Comparison of ENCODE assay signal across 26 cellular contexts in genomic region chr5:3024541-3024940, GRCh38.
"Had no signal": no experiment of that assay in that cellular context is flagged by ENCODE, and none has a peak within 500 bp of the region (broad histone marks: within the 10 kb centered on the region; RNA-seq: fewer than 3 reads in every experiment).

No MANE protein-coding gene starts in this region.

- H3K36me3 ChIP-seq: ascending aorta, breast epithelium, cardiac muscle cell, colonic mucosa had no signal

- H3K4me1 Mint-ChIP-seq: activated CD4-positive, alpha-beta T cell treated with anti-CD3 and anti-CD28 coated beads for 36 hours; activated CD4-positive, alpha-beta T cell treated with anti-CD3 and anti-CD28 coated beads, Interleukin-2, amount 10 ng/mL, durations not matched to agents 24 days and 14 days; activated CD8-positive, alpha-beta memory T cell treated with anti-CD3 and anti-CD28 coated beads, Interleukin-2, amount 10 ng/mL, durations not matched to agents 7 days and 5 days; activated naive CD4-positive, alpha-beta T cell treated with anti-CD3 and anti-CD28 coated beads, Interleukin-2, amount 50 U/mL, for 24 hours; activated naive CD8-positive, alpha-beta T cell treated with anti-CD3 and anti-CD28 coated beads, Interleukin-2, amount 10 ng/mL, durations not matched to agents 7 days and 5 days; brain; endodermal cell had no signal

- H3K36me3 Mint-ChIP-seq: activated CD4-positive, alpha-beta memory T cell treated with anti-CD3 and anti-CD28 coated beads for 36 hours; activated naive CD4-positive, alpha-beta T cell treated with anti-CD3 and anti-CD28 coated beads, Interleukin-2, amount 50 U/mL, for 24 hours; activated naive CD8-positive, alpha-beta T cell treated with anti-CD3 and anti-CD28 coated beads, Interleukin-2, amount 10 ng/mL, durations not matched to agents 7 days and 5 days; brain had no signal

- H3K9me3 ChIP-seq: ascending aorta, breast epithelium, colonic mucosa had no signal

- H3K4me3 Mint-ChIP-seq: activated CD4-positive, alpha-beta memory T cell treated with anti-CD3 and anti-CD28 coated beads for 36 hours; activated CD4-positive, alpha-beta T cell treated with anti-CD3 and anti-CD28 coated beads for 36 hours; activated CD4-positive, alpha-beta T cell treated with anti-CD3 and anti-CD28 coated beads, Interleukin-2, amount 10 ng/mL, durations not matched to agents 24 days and 14 days; activated CD8-positive, alpha-beta memory T cell treated with anti-CD3 and anti-CD28 coated beads, Interleukin-2, amount 10 ng/mL, durations not matched to agents 7 days and 5 days; activated CD8-positive, alpha-beta T cell treated with anti-CD3 and anti-CD28 coated beads, Interleukin-2, amount 10 ng/mL, durations not matched to agents 7 days and 5 days; activated naive CD4-positive, alpha-beta T cell treated with anti-CD3 and anti-CD28 coated beads for 36 hours; activated naive CD4-positive, alpha-beta T cell treated with anti-CD3 and anti-CD28 coated beads, Interleukin-2, amount 50 U/mL, for 24 hours; activated naive CD8-positive, alpha-beta T cell treated with anti-CD3 and anti-CD28 coated beads, Interleukin-2, amount 10 ng/mL, durations not matched to agents 7 days and 5 days; activated T-cell treated with anti-CD3 and anti-CD28 coated beads, Interleukin-2, amount 50 U/mL, for 24 hours; activated T-cell treated with anti-CD3 and anti-CD28 coated beads, Interleukin-2, amount 50 U/mL, for 72 hours; brain; endodermal cell had no signal

- H3K27me3 ChIP-seq: ascending aorta, breast epithelium, cardiac muscle cell, colonic mucosa had no signal

- H3K27ac Mint-ChIP-seq: activated CD4-positive, alpha-beta memory T cell treated with anti-CD3 and anti-CD28 coated beads for 36 hours; activated CD4-positive, alpha-beta T cell treated with anti-CD3 and anti-CD28 coated beads for 36 hours; activated CD4-positive, alpha-beta T cell treated with anti-CD3 and anti-CD28 coated beads, Interleukin-2, amount 10 ng/mL, durations not matched to agents 24 days and 14 days; activated CD8-positive, alpha-beta memory T cell treated with anti-CD3 and anti-CD28 coated beads, Interleukin-2, amount 10 ng/mL, durations not matched to agents 7 days and 5 days; activated CD8-positive, alpha-beta T cell treated with anti-CD3 and anti-CD28 coated beads, Interleukin-2, amount 10 ng/mL, durations not matched to agents 7 days and 5 days; activated naive CD4-positive, alpha-beta T cell treated with anti-CD3 and anti-CD28 coated beads for 36 hours; activated naive CD4-positive, alpha-beta T cell treated with anti-CD3 and anti-CD28 coated beads, Interleukin-2, amount 50 U/mL, for 24 hours; activated naive CD8-positive, alpha-beta T cell treated with anti-CD3 and anti-CD28 coated beads, Interleukin-2, amount 10 ng/mL, durations not matched to agents 7 days and 5 days; activated T-cell treated with anti-CD3 and anti-CD28 coated beads, Interleukin-2, amount 50 U/mL, for 24 hours; activated T-cell treated with anti-CD3 and anti-CD28 coated beads, Interleukin-2, amount 50 U/mL, for 72 hours; endodermal cell had no signal

- H3K4me3 ChIP-seq: ascending aorta, breast epithelium, cardiac muscle cell, colonic mucosa had no signal

- H3K27ac ChIP-seq: ascending aorta, breast epithelium, cardiac muscle cell, colonic mucosa had no signal

- ATAC-seq: activated CD4-positive, alpha-beta T cell treated with anti-CD3 and anti-CD28 coated beads for 36 hours; activated CD8-positive, alpha-beta memory T cell treated with anti-CD3 and anti-CD28 coated beads, Interleukin-2, amount 10 ng/mL, durations not matched to agents 7 days and 5 days; activated CD8-positive, alpha-beta T cell treated with anti-CD3 and anti-CD28 coated beads, Interleukin-2, amount 10 ng/mL, durations not matched to agents 7 days and 5 days; activated T-cell treated with anti-CD3 and anti-CD28 coated beads, Interleukin-2, amount 50 U/mL, for 72 hours; esophagus mucosa had no signal

- DNase-seq: activated CD4-positive, alpha-beta memory T cell treated with anti-CD3 and anti-CD28 coated beads for 36 hours; activated CD4-positive, alpha-beta T cell treated with anti-CD3 and anti-CD28 coated beads for 36 hours; activated CD4-positive, alpha-beta T cell treated with anti-CD3 and anti-CD28 coated beads, Interleukin-2, amount 10 ng/mL, durations not matched to agents 24 days and 14 days; activated CD4-positive, CD25-positive, alpha-beta regulatory T cell; activated CD4-positive, CD25-positive, alpha-beta regulatory T cell treated with anti-CD3 and anti-CD28 coated beads, Interleukin-2, amount 50 U/mL, for 72 hours; activated CD8-positive, alpha-beta memory T cell treated with anti-CD3 and anti-CD28 coated beads, Interleukin-2, amount 10 ng/mL, durations not matched to agents 7 days and 5 days; activated CD8-positive, alpha-beta memory T cell treated with anti-CD3 and anti-CD28 coated beads, Interleukin-2, amount 50 U/mL, for 48 hours; activated CD8-positive, alpha-beta T cell treated with anti-CD3 and anti-CD28 coated beads, Interleukin-2, amount 10 ng/mL, durations not matched to agents 7 days and 5 days; activated naive CD4-positive, alpha-beta T cell treated with anti-CD3 and anti-CD28 coated beads for 36 hours; activated naive CD8-positive, alpha-beta T cell treated with anti-CD3 and anti-CD28 coated beads, Interleukin-2, amount 10 ng/mL, durations not matched to agents 7 days and 5 days; activated T-cell treated with anti-CD3 and anti-CD28 coated beads for 4 hours; activated T-cell treated with anti-CD3 and anti-CD28 coated beads, Interleukin-2, amount 50 U/mL, for 24 hours; activated T-cell treated with anti-CD3 and anti-CD28 coated beads, Interleukin-2, amount 50 U/mL, for 72 hours; central memory CD4-positive, alpha-beta T cell; cerebellar nuclear complex; colonic mucosa; effector memory CD4-positive, alpha-beta T cell; endodermal cell; foreskin fibroblast; T-helper 2 cell had no signal

- H3K9me3 Mint-ChIP-seq: activated naive CD4-positive, alpha-beta T cell treated with anti-CD3 and anti-CD28 coated beads, Interleukin-2, amount 50 U/mL, for 24 hours; brain; endodermal cell had no signal

- H3K4me1 ChIP-seq: ascending aorta, breast epithelium, colonic mucosa had no signal

- H3K27me3 Mint-ChIP-seq: activated CD4-positive, alpha-beta memory T cell treated with anti-CD3 and anti-CD28 coated beads for 36 hours; activated CD4-positive, alpha-beta T cell treated with anti-CD3 and anti-CD28 coated beads for 36 hours; activated CD4-positive, alpha-beta T cell treated with anti-CD3 and anti-CD28 coated beads, Interleukin-2, amount 10 ng/mL, durations not matched to agents 24 days and 14 days; activated CD8-positive, alpha-beta memory T cell treated with anti-CD3 and anti-CD28 coated beads, Interleukin-2, amount 10 ng/mL, durations not matched to agents 7 days and 5 days; activated naive CD4-positive, alpha-beta T cell treated with anti-CD3 and anti-CD28 coated beads, Interleukin-2, amount 50 U/mL, for 24 hours; activated naive CD8-positive, alpha-beta T cell treated with anti-CD3 and anti-CD28 coated beads, Interleukin-2, amount 10 ng/mL, durations not matched to agents 7 days and 5 days; activated T-cell treated with anti-CD3 and anti-CD28 coated beads, Interleukin-2, amount 50 U/mL, for 24 hours had no signal
